Comparison of ENCODE assay signal across 15 cellular contexts in the genomic region with DNA sequence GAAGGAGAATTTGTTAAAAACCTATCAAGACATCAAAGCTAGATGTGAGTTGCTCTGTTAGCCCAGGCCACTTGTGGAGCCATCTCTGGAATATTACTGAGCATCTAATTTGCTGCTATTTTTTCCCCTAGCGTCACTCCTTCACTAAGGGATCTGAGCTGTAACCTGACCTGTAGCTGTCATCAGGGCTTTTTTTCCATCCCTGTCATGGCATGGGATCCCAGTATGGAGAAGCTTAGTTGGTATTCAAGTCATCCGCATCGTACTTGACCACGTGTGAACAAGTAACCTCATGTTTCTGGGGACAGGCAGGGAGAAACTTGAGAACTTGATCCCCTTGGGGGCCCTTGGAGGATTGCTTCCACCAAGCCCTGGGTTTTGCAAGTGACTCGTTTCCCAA.
"Had no signal": no experiment of that assay in that cellular context is flagged by ENCODE, and none has a peak within 500 bp of the region (broad histone marks: within the 10 kb centered on the region; RNA-seq: fewer than 3 reads in every experiment).

No MANE protein-coding gene starts in this region.

- DNase-seq: activated CD4-positive, alpha-beta T cell treated with anti-CD3 and anti-CD28 coated beads for 36 hours; activated CD4-positive, alpha-beta T cell treated with anti-CD3 and anti-CD28 coated beads, Interleukin-2, amount 50 U/mL, for 48 hours; amygdala; body of pancreas; central memory CD4-positive, alpha-beta T cell; colonic mucosa; foreskin keratinocyte; glutamatergic neuron; kidney; mesendoderm; natural killer cell; stimulated activated naive CD8-positive, alpha-beta T cell treated with anti-CD3 and anti-CD28 coated beads, Interleukin-15, amount 100 ng/mL, for 72 hours; transverse colon; uterus had no signal

- ATAC-seq: activated CD4-positive, alpha-beta T cell treated with anti-CD3 and anti-CD28 coated beads for 36 hours; body of pancreas; foreskin keratinocyte; natural killer cell; stimulated activated naive CD8-positive, alpha-beta T cell treated with anti-CD3 and anti-CD28 coated beads, Interleukin-15, amount 100 ng/mL, for 72 hours; WTC11 had no signal
